ENCODE assay signal across 9 cellular contexts in the genomic region with DNA sequence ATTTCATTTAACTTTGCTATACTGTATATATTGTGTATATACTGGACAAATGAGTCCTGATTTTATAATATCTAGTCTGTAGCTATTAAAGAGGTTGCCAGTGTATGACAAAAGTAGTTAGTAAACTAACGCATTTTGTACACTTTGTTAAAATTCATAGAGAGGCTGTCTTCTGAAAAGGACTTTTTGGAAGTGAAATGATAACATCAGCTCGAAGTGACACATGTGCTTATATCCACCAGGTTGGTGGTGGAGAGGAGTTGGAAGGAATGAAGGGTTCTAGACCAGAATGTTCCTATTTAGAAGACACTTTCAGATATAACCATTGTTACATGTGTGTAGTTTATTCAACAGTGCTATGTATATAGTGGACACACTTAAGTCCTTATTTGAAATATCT. TPM values are rescaled to one million over a fixed set of nuclear protein-coding genes. Genes with fewer than 3 reads are reported as not detected.
"Had no signal": no experiment of that assay in that cellular context is flagged by ENCODE, and none has a peak within 500 bp of the region (broad histone marks: within the 10 kb centered on the region; RNA-seq: fewer than 3 reads in every experiment).

No MANE protein-coding gene starts in this region.

RNA-seq across cellular contexts. Expression of gene BTN1A1, which starts 24.2 kb away (rescaled TPM):
- total RNA-seq: activated CD4-positive, alpha-beta memory T cell treated with anti-CD3 and anti-CD28 coated beads for 36 hours; activated T-helper 1 cell treated with anti-CD3 and anti-CD28 coated beads, Interleukin-12 subunit alpha, Interleukin-12 subunit beta, Interleukin-2, Interleukin-4 antibody, amounts not matched to agents 30 ng/mL and 10 ng/mL and 1 ng/mL, durations not matched to agents 14 hours and 24 hours and 36 hours; adrenal gland; aorta; astrocyte; body of pancreas; breast epithelium; cardiac septum; chondrocyte had no signal
- polyA plus RNA-seq: adrenal gland, aorta had no signal
